Comparison of ENCODE assay signal across 1 cellular context in the genomic region with DNA sequence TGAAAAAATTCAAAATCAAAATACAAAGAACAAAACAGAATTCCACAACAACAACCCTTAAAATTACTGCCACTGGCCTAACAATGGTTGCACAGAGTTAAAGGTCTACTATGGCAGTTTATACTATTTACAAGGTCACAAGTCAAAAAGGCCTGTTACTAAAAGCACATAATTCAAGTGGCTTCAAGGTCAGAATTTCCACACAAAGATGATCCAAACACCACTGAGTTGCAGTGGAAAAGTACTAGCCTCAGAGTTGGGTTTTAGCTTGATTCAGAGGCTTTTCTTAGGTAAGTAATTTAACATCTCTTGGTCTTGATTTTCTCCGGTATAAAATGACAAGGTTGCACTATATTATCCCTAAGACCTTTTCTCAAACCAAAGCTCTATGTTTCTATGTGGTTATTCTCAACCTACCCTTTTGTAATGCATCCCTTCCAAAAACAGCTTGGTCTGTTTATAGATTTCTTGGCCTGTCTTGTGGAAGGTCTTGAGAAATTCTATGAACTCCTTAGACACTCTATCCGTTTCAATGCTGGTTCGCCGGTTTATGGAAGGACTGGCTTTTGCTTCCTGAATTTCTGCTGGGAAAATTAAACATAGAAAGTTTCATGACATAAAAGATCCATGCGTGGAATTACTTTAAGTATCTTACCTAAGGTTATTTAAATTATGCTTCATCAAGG.
TF ChIP-seq lines count a peak whose summit lies in the region.
"Not testable (repeated sequence)": the region's sequence is repeated elsewhere in the genome, so short reads cannot be mapped to it uniquely, and the experiment has no call there.

No MANE protein-coding gene starts in this region.

TF ChIP-seq in HepG2, 621 proteins besides CTCF, POLR2A, EP300 and RAD21 (continues in another document):
- TF ChIP-seq NR2F1 (CRISPR knock-in tag; IDR thresholded peaks at IDR 0.05) (peak; percentile 58 to 82; a peak in 3 of 4 replicates), MEF2D (CRISPR knock-in tag; IDR thresholded peaks at IDR 0.05) (0 out of 2 replicates have a peak, but pooled peaks have one; percentile 30), DPF2 (CRISPR knock-in tag; IDR thresholded peaks at IDR 0.05; ENCODE audit: borderline replicate concordance, low read depth) (0 out of 2 replicates have a peak, but pooled peaks have one; percentile 44), SOX13 (CRISPR knock-in tag; conservative IDR thresholded peaks at IDR 0.05 in 1 of 2, IDR thresholded peaks at IDR 0.05 in 1 of 2) (peak in 1 of 2 experiments; percentile 94; a peak in 2 of 4 replicates), MIXL1 (CRISPR knock-in tag; IDR thresholded peaks at IDR 0.05) (peak; percentile 48; the same call in 1 of the 2 replicates), ZFY (CRISPR knock-in tag; IDR thresholded peaks at IDR 0.05) (0 out of 2 replicates have a peak, but pooled peaks have one; percentile 18), SOX5 (CRISPR knock-in tag; IDR thresholded peaks at IDR 0.05; ENCODE audit: borderline replicate concordance) (peak; percentile 93), ISL2 (CRISPR knock-in tag; IDR thresholded peaks at IDR 0.05) (peak; percentile 87), GFI1 (CRISPR knock-in tag; IDR thresholded peaks at IDR 0.05; ENCODE audit: borderline replicate concordance) (0 out of 2 replicates have a peak, but pooled peaks have one; percentile 33), HNF4A (CRISPR knock-in tag; IDR thresholded peaks at IDR 0.05) (peak; percentile 63; the same call in 1 of the 2 replicates), SALL1 (CRISPR knock-in tag; IDR thresholded peaks at IDR 0.05) (peak; percentile 46; the same call in 1 of the 2 replicates), CEBPG (CRISPR knock-in tag; IDR thresholded peaks at IDR 0.05) (peak; percentile 57), ESRRA (CRISPR knock-in tag; IDR thresholded peaks at IDR 0.05; ENCODE audit: low read depth) (peak; percentile 79; the same call in 1 of the 2 replicates), PAXIP1 (CRISPR knock-in tag; conservative IDR thresholded peaks at IDR 0.05) (peak; percentile 88), NR2F6 (IDR thresholded peaks at IDR 0.05) (peak; percentile 87), NR2F6 (CRISPR knock-in tag; IDR thresholded peaks at IDR 0.05) (peak; percentile 88), GATAD1 (CRISPR knock-in tag; IDR thresholded peaks at IDR 0.05) (peak; percentile 43; the same call in 1 of the 2 replicates), PHF5A (CRISPR knock-in tag; IDR thresholded peaks at IDR 0.05; ENCODE audit: low read depth, unreplicated experiment) (peak; percentile 29), PITX1 (CRISPR knock-in tag; IDR thresholded peaks at IDR 0.05) (0 out of 2 replicates have a peak, but pooled peaks have one; percentile 25), ELF3 (CRISPR knock-in tag; IDR thresholded peaks at IDR 0.05) (0 out of 2 replicates have a peak, but pooled peaks have one; percentile 35), NR2F2 (IDR thresholded peaks at IDR 0.05; ENCODE audit: borderline replicate concordance, low read depth) (peak; percentile 69), FOXO1 (CRISPR knock-in tag; IDR thresholded peaks at IDR 0.05) (peak; percentile 47; the same call in 1 of the 2 replicates), ZFX (CRISPR knock-in tag; IDR thresholded peaks at IDR 0.05; ENCODE audit: low read depth) (peak; percentile 41), HDAC2 (CRISPR knock-in tag; IDR thresholded peaks at IDR 0.05) (peak; percentile 56; the same call in 1 of the 2 replicates), ARID3A (IDR thresholded peaks at IDR 0.05; ENCODE audit: low read depth, low read length) (0 out of 2 replicates have a peak, but pooled peaks have one; percentile 10), NFIC (IDR thresholded peaks at IDR 0.05; ENCODE audit: low read length) (peak; percentile 31; the same call in 1 of the 2 replicates), ZNF558 (CRISPR knock-in tag; IDR thresholded peaks at IDR 0.05; ENCODE audit: borderline replicate concordance) (peak; percentile 25; the same call in 1 of the 2 replicates), PPARG (CRISPR knock-in tag; conservative IDR thresholded peaks at IDR 0.05) (peak; percentile 58; the same call in 1 of the 2 replicates), TCF7 (IDR thresholded peaks at IDR 0.05; ENCODE audit: low read depth) (0 out of 2 replicates have a peak, but pooled peaks have one; percentile 11), ASH2L (IDR thresholded peaks at IDR 0.05; ENCODE audit: insufficient read length, low read depth, low read length) (peak; percentile 2), LCORL (CRISPR knock-in tag; IDR thresholded peaks at IDR 0.05) (peak; percentile 27; the same call in 1 of the 2 replicates), HMG20A (CRISPR knock-in tag; IDR thresholded peaks at IDR 0.05; ENCODE audit: borderline replicate concordance) (peak; percentile 83), RXRB (CRISPR knock-in tag; IDR thresholded peaks at IDR 0.05; ENCODE audit: borderline replicate concordance) (0 out of 2 replicates have a peak, but pooled peaks have one; percentile 48), YEATS4 (CRISPR knock-in tag; IDR thresholded peaks at IDR 0.05; ENCODE audit: borderline replicate concordance) (0 out of 2 replicates have a peak, but pooled peaks have one; percentile 12), HDAC1 (CRISPR knock-in tag; IDR thresholded peaks at IDR 0.05) (peak; percentile 52; the same call in 1 of the 2 replicates), REPIN1 (CRISPR knock-in tag; IDR thresholded peaks at IDR 0.05; ENCODE audit: borderline replicate concordance, low read depth) (0 out of 2 replicates have a peak, but pooled peaks have one; percentile 47), ZBTB39 (CRISPR knock-in tag; IDR thresholded peaks at IDR 0.05) (0 out of 2 replicates have a peak, but pooled peaks have one; percentile 34)
- not testable (repeated sequence) for TF ChIP-seq SOX13, LCORL (IDR thresholded peaks at IDR 0.05)
- TF ChIP-seq, protein P1, sequence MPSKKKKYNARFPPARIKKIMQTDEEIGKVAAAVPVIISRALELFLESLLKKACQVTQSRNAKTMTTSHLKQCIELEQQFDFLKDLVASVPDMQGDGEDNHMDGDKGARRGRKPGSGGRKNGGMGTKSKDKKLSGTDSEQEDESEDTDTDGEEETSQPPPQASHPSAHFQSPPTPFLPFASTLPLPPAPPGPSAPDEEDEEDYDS (CRISPR knock-in tag; IDR thresholded peaks at IDR 0.05), result peak; percentile 63
- TF ChIP-seq, protein P2, sequence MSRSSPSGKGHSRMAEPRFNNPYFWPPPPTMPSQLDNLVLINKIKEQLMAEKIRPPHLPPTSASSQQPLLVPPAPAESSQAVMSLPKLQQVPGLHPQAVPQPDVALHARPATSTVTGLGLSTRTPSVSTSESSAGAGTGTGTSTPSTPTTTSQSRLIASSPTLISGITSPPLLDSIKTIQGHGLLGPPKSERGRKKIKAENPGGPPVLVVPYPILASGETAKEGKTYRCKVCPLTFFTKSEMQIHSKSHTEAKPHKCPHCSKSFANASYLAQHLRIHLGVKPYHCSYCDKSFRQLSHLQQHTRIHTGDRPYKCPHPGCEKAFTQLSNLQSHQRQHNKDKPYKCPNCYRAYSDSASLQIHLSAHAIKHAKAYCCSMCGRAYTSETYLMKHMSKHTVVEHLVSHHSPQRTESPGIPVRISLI (CRISPR knock-in tag; IDR thresholded peaks at IDR 0.05; ENCODE audit: borderline replicate concordance), result peak; percentile 17; the same call in 1 of the 2 replicates
- TF ChIP-seq, protein P3, sequence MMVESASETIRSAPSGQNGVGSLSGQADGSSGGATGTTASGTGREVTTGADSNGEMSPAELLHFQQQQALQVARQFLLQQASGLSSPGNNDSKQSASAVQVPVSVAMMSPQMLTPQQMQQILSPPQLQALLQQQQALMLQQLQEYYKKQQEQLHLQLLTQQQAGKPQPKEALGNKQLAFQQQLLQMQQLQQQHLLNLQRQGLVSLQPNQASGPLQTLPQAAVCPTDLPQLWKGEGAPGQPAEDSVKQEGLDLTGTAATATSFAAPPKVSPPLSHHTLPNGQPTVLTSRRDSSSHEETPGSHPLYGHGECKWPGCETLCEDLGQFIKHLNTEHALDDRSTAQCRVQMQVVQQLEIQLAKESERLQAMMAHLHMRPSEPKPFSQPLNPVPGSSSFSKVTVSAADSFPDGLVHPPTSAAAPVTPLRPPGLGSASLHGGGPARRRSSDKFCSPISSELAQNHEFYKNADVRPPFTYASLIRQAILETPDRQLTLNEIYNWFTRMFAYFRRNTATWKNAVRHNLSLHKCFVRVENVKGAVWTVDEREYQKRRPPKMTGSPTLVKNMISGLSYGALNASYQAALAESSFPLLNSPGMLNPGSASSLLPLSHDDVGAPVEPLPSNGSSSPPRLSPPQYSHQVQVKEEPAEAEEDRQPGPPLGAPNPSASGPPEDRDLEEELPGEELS (CRISPR knock-in tag; IDR thresholded peaks at IDR 0.05), result peak; percentile 89
- TF ChIP-seq, protein P4, sequence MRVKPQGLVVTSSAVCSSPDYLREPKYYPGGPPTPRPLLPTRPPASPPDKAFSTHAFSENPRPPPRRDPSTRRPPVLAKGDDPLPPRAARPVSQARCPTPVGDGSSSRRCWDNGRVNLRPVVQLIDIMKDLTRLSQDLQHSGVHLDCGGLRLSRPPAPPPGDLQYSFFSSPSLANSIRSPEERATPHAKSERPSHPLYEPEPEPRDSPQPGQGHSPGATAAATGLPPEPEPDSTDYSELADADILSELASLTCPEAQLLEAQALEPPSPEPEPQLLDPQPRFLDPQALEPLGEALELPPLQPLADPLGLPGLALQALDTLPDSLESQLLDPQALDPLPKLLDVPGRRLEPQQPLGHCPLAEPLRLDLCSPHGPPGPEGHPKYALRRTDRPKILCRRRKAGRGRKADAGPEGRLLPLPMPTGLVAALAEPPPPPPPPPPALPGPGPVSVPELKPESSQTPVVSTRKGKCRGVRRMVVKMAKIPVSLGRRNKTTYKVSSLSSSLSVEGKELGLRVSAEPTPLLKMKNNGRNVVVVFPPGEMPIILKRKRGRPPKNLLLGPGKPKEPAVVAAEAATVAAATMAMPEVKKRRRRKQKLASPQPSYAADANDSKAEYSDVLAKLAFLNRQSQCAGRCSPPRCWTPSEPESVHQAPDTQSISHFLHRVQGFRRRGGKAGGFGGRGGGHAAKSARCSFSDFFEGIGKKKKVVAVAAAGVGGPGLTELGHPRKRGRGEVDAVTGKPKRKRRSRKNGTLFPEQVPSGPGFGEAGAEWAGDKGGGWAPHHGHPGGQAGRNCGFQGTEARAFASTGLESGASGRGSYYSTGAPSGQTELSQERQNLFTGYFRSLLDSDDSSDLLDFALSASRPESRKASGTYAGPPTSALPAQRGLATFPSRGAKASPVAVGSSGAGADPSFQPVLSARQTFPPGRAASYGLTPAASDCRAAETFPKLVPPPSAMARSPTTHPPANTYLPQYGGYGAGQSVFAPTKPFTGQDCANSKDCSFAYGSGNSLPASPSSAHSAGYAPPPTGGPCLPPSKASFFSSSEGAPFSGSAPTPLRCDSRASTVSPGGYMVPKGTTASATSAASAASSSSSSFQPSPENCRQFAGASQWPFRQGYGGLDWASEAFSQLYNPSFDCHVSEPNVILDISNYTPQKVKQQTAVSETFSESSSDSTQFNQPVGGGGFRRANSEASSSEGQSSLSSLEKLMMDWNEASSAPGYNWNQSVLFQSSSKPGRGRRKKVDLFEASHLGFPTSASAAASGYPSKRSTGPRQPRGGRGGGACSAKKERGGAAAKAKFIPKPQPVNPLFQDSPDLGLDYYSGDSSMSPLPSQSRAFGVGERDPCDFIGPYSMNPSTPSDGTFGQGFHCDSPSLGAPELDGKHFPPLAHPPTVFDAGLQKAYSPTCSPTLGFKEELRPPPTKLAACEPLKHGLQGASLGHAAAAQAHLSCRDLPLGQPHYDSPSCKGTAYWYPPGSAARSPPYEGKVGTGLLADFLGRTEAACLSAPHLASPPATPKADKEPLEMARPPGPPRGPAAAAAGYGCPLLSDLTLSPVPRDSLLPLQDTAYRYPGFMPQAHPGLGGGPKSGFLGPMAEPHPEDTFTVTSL (CRISPR knock-in tag; IDR thresholded peaks at IDR 0.05; ENCODE audit: borderline replicate concordance), result peak; percentile 66; the same call in 1 of the 2 replicates
